16 cellular contexts compared by ENCODE assay signal in the genomic region with DNA sequence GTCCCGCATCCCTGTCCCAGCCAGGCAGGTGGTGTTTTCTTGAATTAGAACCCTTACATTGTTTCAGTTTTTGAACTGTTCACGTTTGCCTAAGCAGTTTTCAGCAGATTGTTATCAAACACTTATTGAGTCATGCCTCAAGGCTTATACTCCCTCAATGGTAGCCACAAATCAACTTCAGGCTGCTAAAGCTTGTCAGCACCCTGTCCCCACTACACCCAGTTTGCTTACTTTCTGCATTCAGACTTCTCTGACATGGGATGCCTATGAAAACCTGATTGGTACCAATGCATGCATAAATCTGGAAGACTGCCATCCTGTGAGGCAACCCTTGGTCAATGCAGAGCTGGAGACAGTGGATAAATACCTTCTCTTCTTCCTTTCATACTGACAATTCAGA.
DNase-seq lines count a peak whose midpoint lies in the region; ATAC-seq, FAIRE-seq and TF ChIP-seq lines count a peak whose summit lies in the region.
"Had no signal": no experiment of that assay in that cellular context is flagged by ENCODE, and none has a peak within 500 bp of the region (broad histone marks: within the 10 kb centered on the region; RNA-seq: fewer than 3 reads in every experiment).

No MANE protein-coding gene starts in this region.

- no peaks in the 10 kb centered on the region for H3K79me2 ChIP-seq in astrocyte (ENCODE audit: insufficient read depth, low read length)

- FAIRE-seq in astrocyte (lab: Jason Lieb, UNC): peak; percentile 70

- H3K27ac ChIP-seq in IMR-90 (ENCODE audit: insufficient read depth, low read length): no peak overlapping the region
- H3K27ac ChIP-seq in astrocyte (ENCODE audit: low read depth, low read length): no peak overlapping the region
- H3K27ac ChIP-seq: ascending aorta had no signal

- H2BK20ac ChIP-seq in IMR-90 (ENCODE audit: low read depth, low read length): no peak overlapping the region; the same call in 1 of the 2 replicates

- H3K4me1 Mint-ChIP-seq in astrocyte (ENCODE audit: low read depth, unreplicated experiment) (peaks cover 3% of the 10 kb centered on the region), mesothelial cell of epicardium (peaks cover 22% of the 10 kb centered on the region)

- H3K27ac Mint-ChIP-seq in astrocyte (ENCODE audit: unreplicated experiment) (no peak overlapping the region), mesothelial cell of epicardium (no peak overlapping the region)
- H3K27ac Mint-ChIP-seq: activated CD8-positive, alpha-beta T cell treated with anti-CD3 and anti-CD28 coated beads for 36 hours; progenitor cell of endocrine pancreas had no signal

- H3K56ac ChIP-seq in IMR-90 (ENCODE audit: extremely low read depth, insufficient read depth, low read length): no peak overlapping the region

- H4K91ac ChIP-seq in IMR-90 (ENCODE audit: insufficient read depth, low read depth, low read length): no peak overlapping the region

- in situ Hi-C loops in IMR-90 (cut with MboI; ENCODE audit: low sequenced_read_pairs): no loop called here

- H3K27me3 ChIP-seq in IMR-90 (ENCODE audit: control insufficient read depth, insufficient read depth, low read length) (no peaks in the 10 kb centered on the region), astrocyte (ENCODE audit: insufficient read depth, low read length) (no peaks in the 10 kb centered on the region)
- H3K27me3 ChIP-seq: ascending aorta had no signal

- H3K4ac ChIP-seq in IMR-90 (ENCODE audit: low read depth, low read length): no peak overlapping the region

- BruUV-seq in IMR-90 (replicated peaks; lab: Mats Ljungman, UMichigan): no TSS peak

- H3K4me3 ChIP-seq in IMR-90 (ENCODE audit: insufficient read depth, low read depth, low read length) (no peak overlapping the region), astrocyte (ENCODE audit: insufficient read depth, low read depth, low read length) (no peak overlapping the region), fibroblast of villous mesenchyme (ENCODE audit: low read depth, low read length) (no peak overlapping the region)
- H3K4me3 ChIP-seq: ascending aorta had no signal

- H3K36me3 ChIP-seq in IMR-90 (ENCODE audit: control insufficient read depth, insufficient read depth, low read length) (no peaks in the 10 kb centered on the region), astrocyte (ENCODE audit: insufficient read depth, low read length) (no peaks in the 10 kb centered on the region)
- H3K36me3 ChIP-seq: ascending aorta had no signal

- H4K20me1 ChIP-seq in IMR-90 (ENCODE audit: insufficient read depth, low read length) (no peaks in the 10 kb centered on the region), astrocyte (ENCODE audit: insufficient read depth, low read length) (no peaks in the 10 kb centered on the region)

- POLR2A ChIA-PET in IMR-90 (lab: Charles Lee; ENCODE audit: unreplicated experiment): no interaction called here

- DNase-seq in AG20443 (ENCODE audit: low spot score) (peak; percentile 17), IMR-90 (peak; percentile 14), astrocyte (ENCODE audit: low read depth) (peak; percentile 2), fibroblast of villous mesenchyme (ENCODE audit: low read depth) (peak; percentile 64), pons (ENCODE audit: low spot score) (no peak), mesothelial cell of epicardium (ENCODE audit: low spot score in 2 of 2, unreplicated experiment in 2 of 2) (no peak)
- DNase-seq: activated CD8-positive, alpha-beta T cell treated with anti-CD3 and anti-CD28 coated beads for 36 hours; activated effector memory CD4-positive, alpha-beta T cell treated with Interleukin-2 at 50 U/mL for 16 hours; effector memory CD4-positive, alpha-beta T cell; head of caudate nucleus; Kasumi-1; Right ventricle myocardium superior had no signal

- peaks cover 13% of the 10 kb centered on the region for H3K4me1 ChIP-seq in IMR-90 (ENCODE audit: control insufficient read depth, insufficient read depth, low read length)
- no peaks in the 10 kb centered on the region for H3K4me1 ChIP-seq in astrocyte (ENCODE audit: insufficient read depth, low read length)
- H3K4me1 ChIP-seq: ascending aorta had no signal

- no peak overlapping the region for H4K5ac ChIP-seq in IMR-90 (ENCODE audit: low read depth, low read length)

- CTCF ChIA-PET in IMR-90 (lab: Yijun Ruan, JAX): no interaction called here

- peaks cover 5% of the 10 kb centered on the region for H3K9me3 Mint-ChIP-seq in astrocyte (ENCODE audit: unreplicated experiment)
- H3K9me3 Mint-ChIP-seq in mesothelial cell of epicardium: peaks cover 5% of the 10 kb centered on the region

- no peak overlapping the region for H2AK5ac ChIP-seq in IMR-90 (ENCODE audit: low read depth, low read length)

- H3K14ac ChIP-seq in IMR-90 (replicated peaks; ENCODE audit: low read depth, low read length): 0 out of 2 replicates have a peak overlapping the region, but pooled peaks have one; percentile 1

- no peak overlapping the region for H4K8ac ChIP-seq in IMR-90 (ENCODE audit: low read depth in 2 of 2, low read length in 2 of 2)

- H3K36me3 Mint-ChIP-seq in astrocyte (ENCODE audit: low read depth, unreplicated experiment) (no peaks in the 10 kb centered on the region), mesothelial cell of epicardium (no peaks in the 10 kb centered on the region)

- H3K23ac ChIP-seq in IMR-90 (ENCODE audit: low read depth, low read length): no peak overlapping the region

- H2BK5ac ChIP-seq in IMR-90 (ENCODE audit: low read depth, low read length, poor library complexity, severe bottlenecking): no peak overlapping the region

- ATAC-seq in IMR-90 (ENCODE audit: low read depth) (peak; percentile 35), HG03135 (IDR thresholded peaks at IDR 0.05; ENCODE audit: unreplicated experiment) (no peak), HG03139 (IDR thresholded peaks at IDR 0.05; ENCODE audit: unreplicated experiment) (no peak)
- ATAC-seq: activated CD8-positive, alpha-beta T cell treated with anti-CD3 and anti-CD28 coated beads for 36 hours had no signal

- H3K9me3 ChIP-seq in IMR-90 (ENCODE audit: control insufficient read depth, insufficient read depth, low read length): no peaks in the 10 kb centered on the region
- no peaks in the 10 kb centered on the region for H3K9me3 ChIP-seq in astrocyte (ENCODE audit: insufficient read depth, low read depth, low read length)
- H3K9me3 ChIP-seq: ascending aorta had no signal

- no peak for TF ChIP-seq CTCF in IMR-90 (conservative IDR thresholded peaks at IDR 0.05; ENCODE audit: low read depth, low read length)
- no peak for TF ChIP-seq CTCF in astrocyte (IDR thresholded peaks at IDR 0.05; ENCODE audit: insufficient read depth, low read depth, low read length)
- no peak for TF ChIP-seq CTCF in fibroblast of villous mesenchyme (IDR thresholded peaks at IDR 0.05; ENCODE audit: insufficient read depth, low read depth, low read length)
- TF ChIP-seq CTCF in mesothelial cell of epicardium (IDR thresholded peaks at IDR 0.05; ENCODE audit: unreplicated experiment): no peak

- H3K18ac ChIP-seq in IMR-90 (ENCODE audit: low read depth, low read length): no peak overlapping the region

- H2AK9ac ChIP-seq in IMR-90 (replicated peaks; ENCODE audit: low read depth, low read length, poor library complexity): no peak overlapping the region

- no peak overlapping the region for H2AFZ ChIP-seq in IMR-90 (replicated peaks; ENCODE audit: low read length, poor library complexity)
- H2AFZ ChIP-seq in astrocyte (ENCODE audit: low read depth, low read length): no peak overlapping the region

- intact Hi-C loops in IMR-90 (cut with micrococcal nuclease): no loop called here

- H3K9me1 ChIP-seq in IMR-90 (ENCODE audit: insufficient read depth, low read length): no peaks in the 10 kb centered on the region; the same call in 1 of the 2 replicates

- WGBS in IMR-90 (ENCODE audit: extremely low coverage in 2 of 2, insufficient read length in 1 of 2), 2 experiments: 63% methylated on average over 2 of the region's 2 CpGs; no CpG with 5 or more reads in 1 of the 2 experiments

- H3K9ac ChIP-seq in IMR-90 (ENCODE audit: low read depth, low read length): no peak overlapping the region
- no peak overlapping the region for H3K9ac ChIP-seq in astrocyte (ENCODE audit: low read length)

- no peak overlapping the region for H2BK15ac ChIP-seq in IMR-90 (ENCODE audit: low read depth, low read length)

- H2BK120ac ChIP-seq in IMR-90 (ENCODE audit: low read depth, low read length): no peak overlapping the region

- H3K27me3 Mint-ChIP-seq in astrocyte (ENCODE audit: low read depth, unreplicated experiment) (no peaks in the 10 kb centered on the region), mesothelial cell of epicardium (ENCODE audit: low read depth) (no peaks in the 10 kb centered on the region)
- H3K27me3 Mint-ChIP-seq: activated CD8-positive, alpha-beta T cell treated with anti-CD3 and anti-CD28 coated beads for 36 hours; progenitor cell of endocrine pancreas had no signal

- H3K79me1 ChIP-seq in IMR-90 (ENCODE audit: low read depth in 1 of 2, low read length in 2 of 2): no peaks in the 10 kb centered on the region

- no peak overlapping the region; the same call in 1 of the 2 replicates for H3K4me2 ChIP-seq in IMR-90 (ENCODE audit: low read depth, low read length)
- no peak overlapping the region for H3K4me2 ChIP-seq in astrocyte (ENCODE audit: low read length)

- H3K4me3 Mint-ChIP-seq in astrocyte (ENCODE audit: unreplicated experiment) (no peak overlapping the region), mesothelial cell of epicardium (no peak overlapping the region)
- H3K4me3 Mint-ChIP-seq: activated CD8-positive, alpha-beta T cell treated with anti-CD3 and anti-CD28 coated beads for 36 hours had no signal

- TF ChIP-seq POLR2A in IMR-90 (IDR thresholded peaks at IDR 0.05; ENCODE audit: low read depth, low read length): no peak

- dilution Hi-C loops in IMR-90 (cut with HindIII; ENCODE audit: low sequenced_read_pairs, unreplicated experiment): no loop called here

- no peak for TF ChIP-seq RAD21 in IMR-90 (IDR thresholded peaks at IDR 0.05; ENCODE audit: low read length)

TF ChIP-seq in IMR-90, 13 proteins besides CTCF, POLR2A, EP300 and RAD21:
- TF ChIP-seq CEBPB (IDR thresholded peaks at IDR 0.05; ENCODE audit: low read depth, low read length) (0 out of 2 replicates have a peak, but pooled peaks have one; percentile 21), USF2 (IDR thresholded peaks at IDR 0.05; ENCODE audit: low read depth, low read length) (no peak)

Comparison
In these comparisons a context has a peak if more than half of its experiments do, and no peak if none do; other contexts are left out.
1. DNase-seq: peak in AG20443 (single experiment), IMR-90 (single experiment), astrocyte (single experiment) and fibroblast of villous mesenchyme (single experiment); none in pons (single experiment) and mesothelial cell of epicardium (0 of 2).